Comparison of ENCODE assay signal across 20 cellular contexts in the genomic region with DNA sequence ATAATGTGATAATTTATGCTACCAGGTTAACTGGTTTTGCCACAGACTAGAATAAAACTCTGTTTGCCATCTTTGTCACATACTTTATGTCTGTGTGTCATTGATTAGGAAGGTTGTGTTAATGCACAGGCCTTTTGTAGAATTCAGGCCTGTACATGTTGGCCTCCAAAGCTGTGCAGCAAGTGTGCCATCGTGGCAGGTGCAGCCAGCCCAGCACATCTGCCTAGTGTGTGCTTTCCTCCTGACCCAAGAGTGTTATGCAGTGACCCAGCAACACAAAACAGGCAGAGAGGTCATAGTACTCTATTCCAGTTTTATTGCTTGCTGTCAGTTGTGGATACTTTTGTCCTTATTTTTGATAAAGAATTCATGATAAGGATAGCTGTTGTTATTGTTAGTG. TPM values are rescaled to one million over a fixed set of nuclear protein-coding genes. Genes with fewer than 3 reads are reported as not detected.
A peak's percentile ranks its signal among the peaks of the same experiment; 100 is the strongest.
DNase-seq lines count a peak whose midpoint lies in the region; ATAC-seq and TF ChIP-seq lines count a peak whose summit lies in the region.
"Had no signal": no experiment of that assay in that cellular context is flagged by ENCODE, and none has a peak within 500 bp of the region (broad histone marks: within the 10 kb centered on the region; RNA-seq: fewer than 3 reads in every experiment).

No MANE protein-coding gene starts in this region.

- no peak for TF ChIP-seq CTCF in neural crest cell (conservative IDR thresholded peaks at IDR 0.05)
- TF ChIP-seq CTCF in RWPE1 (conservative IDR thresholded peaks at IDR 0.05; ENCODE audit: low read depth): no peak

- H3K27ac Mint-ChIP-seq in neural crest cell (ENCODE audit: unreplicated experiment): no peak overlapping the region

- peak; percentile 13 to 67 (median 20) for DNase-seq in NCI-H1417 (lab: John Stamatoyannopoulos, UW)
- no peak for DNase-seq in NCI-H1417 treated with DMSO at 0.1 percent for 48 hours (lab: John Stamatoyannopoulos, UW)
- peak; percentile 85 for DNase-seq in NCI-H1105 (lab: John Stamatoyannopoulos, UW)
- DNase-seq in SHP77 (lab: John Stamatoyannopoulos, UW): peak; percentile 42 to 73
- no peak for DNase-seq in neural crest cell (ENCODE audit: low read depth, low spot score)
- DNase-seq in NCI-H526 treated with DMSO at 0.1 percent for 48 hours (lab: John Stamatoyannopoulos, UW): no peak
- DNase-seq in RWPE1 (ENCODE audit: low spot score): no peak
- DNase-seq: activated CD4-positive, alpha-beta T cell treated with anti-CD3 and anti-CD28 coated beads, Interleukin-2, amount 50 U/mL, for 4 hours; activated T-cell treated with anti-CD3 and anti-CD28 coated beads for 4 hours; amniotic stem cell; BE2C; Kasumi-1; left lung; NCI-H1436; spleen; stimulated activated CD4-positive, alpha-beta T cell treated with anti-CD3 and anti-CD28 coated beads, Interleukin-4, amount 100 ng/mL, for 4 hours; upper lobe of right lung; WERI-Rb-1 had no signal

- POLR2A ChIA-PET in RWPE1 (lab: Yijun Ruan, JAX; ENCODE audit: low non-redundant PET): no interaction called here

- no peaks in the 10 kb centered on the region for H3K27me3 Mint-ChIP-seq in neural crest cell (ENCODE audit: low read depth)
- H3K27me3 Mint-ChIP-seq: central memory CD8-positive, alpha-beta T cell had no signal

- H3K9me3 Mint-ChIP-seq in neural crest cell: no peaks in the 10 kb centered on the region
- H3K9me3 Mint-ChIP-seq: central memory CD8-positive, alpha-beta T cell had no signal

- peaks cover 46% of the 10 kb centered on the region for H3K4me1 Mint-ChIP-seq in neural crest cell

- no peak for ATAC-seq in GM21619 (IDR thresholded peaks at IDR 0.05; ENCODE audit: unreplicated experiment)
- ATAC-seq: left lung, upper lobe of right lung had no signal

- no peaks in the 10 kb centered on the region for H3K36me3 Mint-ChIP-seq in neural crest cell (ENCODE audit: low read depth)

- peak overlapping the region; percentile 15 for H3K4me3 Mint-ChIP-seq in neural crest cell
- H3K4me3 Mint-ChIP-seq: central memory CD8-positive, alpha-beta T cell had no signal

- CTCF ChIA-PET in RWPE1 (lab: Yijun Ruan, JAX): interaction anchor here (1.2 kb wide), 1 partner anchor 64 kb away, joined by 6 read pairs; no protein-coding TSS in a partner anchor

- no peak overlapping the region for H3K27ac ChIP-seq in RWPE1
- H3K27ac ChIP-seq: left lung, spleen, upper lobe of right lung, WERI-Rb-1 had no signal

RNA-seq across cellular contexts. Expression of gene MAP3K4, which starts 3.7 kb away (rescaled TPM):
- 84.3 and 103 TPM in 2 replicates for total RNA-seq in neural crest cell

Comparison
In these comparisons a context has a peak if more than half of its experiments do, and no peak if none do; other contexts are left out.
1. DNase-seq: peak in NCI-H1417 (3 of 3), NCI-H1105 (single experiment) and SHP77 (2 of 2); none in NCI-H1417 treated with DMSO at 0.1 percent for 48 hours (single experiment), neural crest cell (single experiment), NCI-H526 treated with DMSO at 0.1 percent for 48 hours (single experiment) and RWPE1 (single experiment).